In genomic region chr3:100588251-100588650, GRCh38 we compare ENCODE assay signal across 18 cellular contexts.
"Had no signal": no experiment of that assay in that cellular context is flagged by ENCODE, and none has a peak within 500 bp of the region (broad histone marks: within the 10 kb centered on the region; RNA-seq: fewer than 3 reads in every experiment).

No MANE protein-coding gene starts in this region.

- ATAC-seq: left cardiac atrium, left colon, left lobe of liver, left lung, left ventricle myocardium superior, lower lobe of right lung, mucosa of descending colon had no signal

- DNase-seq: hippocampal formation, immature natural killer cell, islet precursor cell, kidney, kidney glomerular epithelial cell, left cardiac atrium, left colon, left lung, left ventricle myocardium inferior, left ventricle myocardium superior, lower lobe of right lung, mammary epithelial cell, mesenchymal stem cell, mesendoderm, midbrain, mucosa of descending colon, naive B cell had no signal
